In genomic region chr9:133689151-133689763, GRCh38 we compare ENCODE assay signal across 32 cellular contexts. TPM values are rescaled to one million over a fixed set of nuclear protein-coding genes. Genes with fewer than 3 reads are reported as not detected.
"Had no signal": no experiment of that assay in that cellular context is flagged by ENCODE, and none has a peak within 500 bp of the region (broad histone marks: within the 10 kb centered on the region; RNA-seq: fewer than 3 reads in every experiment).

No MANE protein-coding gene starts in this region.

- H3K9me3 Mint-ChIP-seq: activated CD4-positive, alpha-beta T cell treated with anti-CD3 and anti-CD28 coated beads, Interleukin-2, amount 10 ng/mL, durations not matched to agents 7 days and 5 days; activated naive CD4-positive, alpha-beta T cell treated with anti-CD3 and anti-CD28 coated beads, Interleukin-2, amount 50 U/mL, for 24 hours; activated T-helper 1 cell treated with anti-CD3 and anti-CD28 coated beads, Interleukin-12 subunit alpha, Interleukin-12 subunit beta, Interleukin-2, Interleukin-4 antibody, amounts not matched to agents 30 ng/mL and 10 ng/mL and 1 ng/mL, durations not matched to agents 14 hours and 24 hours and 36 hours; effector memory CD8-positive, alpha-beta T cell; natural killer cell; stimulated activated memory B cell treated with anti-CD40 and anti-IgM and Interleukin-4, amounts not matched to agents 10 μg/mL and 1 μg/mL and 100 μg/mL, for 72 hours had no signal

- H3K27ac Mint-ChIP-seq: activated CD4-positive, alpha-beta T cell treated with anti-CD3 and anti-CD28 coated beads, Interleukin-2, amount 10 ng/mL, durations not matched to agents 7 days and 5 days; activated naive CD4-positive, alpha-beta T cell treated with anti-CD3 and anti-CD28 coated beads, Interleukin-2, amount 50 U/mL, for 24 hours; activated T-helper 1 cell treated with anti-CD3 and anti-CD28 coated beads, Interleukin-12 subunit alpha, Interleukin-12 subunit beta, Interleukin-2, Interleukin-4 antibody, amounts not matched to agents 30 ng/mL and 10 ng/mL and 1 ng/mL, durations not matched to agents 14 hours and 24 hours and 36 hours; natural killer cell; stimulated activated memory B cell treated with anti-CD40 and anti-IgM and Interleukin-4, amounts not matched to agents 10 μg/mL and 1 μg/mL and 100 μg/mL, for 72 hours had no signal

- H3K4me1 Mint-ChIP-seq: natural killer cell; stimulated activated memory B cell treated with anti-CD40 and anti-IgM and Interleukin-4, amounts not matched to agents 10 μg/mL and 1 μg/mL and 100 μg/mL, for 72 hours had no signal

- DNase-seq: activated CD4-positive, alpha-beta T cell treated with anti-CD3 and anti-CD28 coated beads, Interleukin-2, amount 10 ng/mL, durations not matched to agents 7 days and 5 days; activated CD4-positive, CD25-positive, alpha-beta regulatory T cell treated with anti-CD3 and anti-CD28 coated beads, Interleukin-2, amount 50 U/mL, for 72 hours; activated CD8-positive, alpha-beta T cell treated with anti-CD3 and anti-CD28 coated beads, Interleukin-2, amount 10 ng/mL, durations not matched to agents 7 days and 5 days; activated gamma-delta T cell; caudate nucleus; effector memory CD8-positive, alpha-beta T cell; foreskin melanocyte; mammary epithelial cell; midbrain; natural killer cell; ovary; small intestine; stimulated activated CD4-positive, alpha-beta T cell treated with anti-CD3 and anti-CD28 coated beads, Interleukin-15, amount 100 ng/mL, for 24 hours; stomach; transverse colon; uterus; WERI-Rb-1 had no signal

- H3K4me1 ChIP-seq: uterus had no signal

- H3K27ac ChIP-seq: neutrophil, ovary, stomach, suprapubic skin, transverse colon, uterus had no signal

- H3K27me3 Mint-ChIP-seq: activated CD4-positive, alpha-beta T cell treated with anti-CD3 and anti-CD28 coated beads, Interleukin-2, amount 10 ng/mL, durations not matched to agents 7 days and 5 days; activated naive CD4-positive, alpha-beta T cell treated with anti-CD3 and anti-CD28 coated beads, Interleukin-2, amount 50 U/mL, for 24 hours had no signal

- H3K9me3 ChIP-seq: neutrophil, ovary, stomach, suprapubic skin, transverse colon, uterus had no signal

- H3K27me3 ChIP-seq: neutrophil, ovary, stomach, transverse colon, uterus had no signal

- H3K4me3 ChIP-seq: ovary, stomach, suprapubic skin, transverse colon, uterus had no signal

- H3K4me3 Mint-ChIP-seq: activated CD4-positive, alpha-beta T cell treated with anti-CD3 and anti-CD28 coated beads, Interleukin-2, amount 10 ng/mL, durations not matched to agents 7 days and 5 days; activated CD8-positive, alpha-beta T cell treated with anti-CD3 and anti-CD28 coated beads, Interleukin-2, amount 10 ng/mL, durations not matched to agents 7 days and 5 days; activated naive CD4-positive, alpha-beta T cell treated with anti-CD3 and anti-CD28 coated beads, Interleukin-2, amount 50 U/mL, for 24 hours; activated T-helper 1 cell treated with anti-CD3 and anti-CD28 coated beads, Interleukin-12 subunit alpha, Interleukin-12 subunit beta, Interleukin-2, Interleukin-4 antibody, amounts not matched to agents 30 ng/mL and 10 ng/mL and 1 ng/mL, durations not matched to agents 14 hours and 24 hours and 36 hours; brain; effector memory CD8-positive, alpha-beta T cell; natural killer cell; stimulated activated memory B cell treated with anti-CD40 and anti-IgM and Interleukin-4, amounts not matched to agents 10 μg/mL and 1 μg/mL and 100 μg/mL, for 72 hours had no signal

- H3K36me3 ChIP-seq: neutrophil, ovary, suprapubic skin, transverse colon, uterus had no signal

- ATAC-seq: activated CD8-positive, alpha-beta T cell treated with anti-CD3 and anti-CD28 coated beads, Interleukin-2, amount 10 ng/mL, durations not matched to agents 7 days and 5 days; effector memory CD8-positive, alpha-beta T cell; esophagus mucosa; left lobe of liver; natural killer cell; sciatic nerve; stimulated activated memory B cell treated with anti-CD40 and anti-IgM and Interleukin-4, amounts not matched to agents 10 μg/mL and 1 μg/mL and 100 μg/mL, for 72 hours had no signal

- H3K36me3 Mint-ChIP-seq: activated naive CD4-positive, alpha-beta T cell treated with anti-CD3 and anti-CD28 coated beads, Interleukin-2, amount 50 U/mL, for 24 hours; brain; natural killer cell; stimulated activated memory B cell treated with anti-CD40 and anti-IgM and Interleukin-4, amounts not matched to agents 10 μg/mL and 1 μg/mL and 100 μg/mL, for 72 hours had no signal

RNA-seq across cellular contexts. Expression of gene DBH, which starts 53.1 kb away (rescaled TPM):
- total RNA-seq: activated CD4-positive, alpha-beta T cell treated with anti-CD3 and anti-CD28 coated beads, Interleukin-2, amount 10 ng/mL, durations not matched to agents 7 days and 5 days; activated CD8-positive, alpha-beta T cell treated with anti-CD3 and anti-CD28 coated beads, Interleukin-2, amount 10 ng/mL, durations not matched to agents 7 days and 5 days; activated T-helper 1 cell treated with anti-CD3 and anti-CD28 coated beads, Interleukin-12 subunit alpha, Interleukin-12 subunit beta, Interleukin-2, Interleukin-4 antibody, amounts not matched to agents 30 ng/mL and 10 ng/mL and 1 ng/mL, durations not matched to agents 14 hours and 24 hours and 36 hours; aorta; dermis microvascular lymphatic vessel endothelial cell; endothelial cell of umbilical vein; esophagus mucosa; mammary epithelial cell; natural killer cell; ovary; pulmonary artery endothelial cell; suprapubic skin; T-helper 2 cell treated with Interferon-gamma antibody and Interleukin-4, amounts not matched to agents 100 ng/mL and 5 ng/mL, for 36 hours; transverse colon had no signal
- polyA plus RNA-seq: aorta, endothelial cell of umbilical vein, keratinocyte, mammary epithelial cell had no signal
